In genomic region chr3:194351080-194351672, GRCh38 we compare ENCODE assay signal across 33 cellular contexts. TPM values are rescaled to one million over a fixed set of nuclear protein-coding genes. Genes with fewer than 3 reads are reported as not detected.
DNase-seq lines count a peak whose midpoint lies in the region; ATAC-seq and TF ChIP-seq lines count a peak whose summit lies in the region.
"Had no signal": no experiment of that assay in that cellular context is flagged by ENCODE, and none has a peak within 500 bp of the region (broad histone marks: within the 10 kb centered on the region; RNA-seq: fewer than 3 reads in every experiment).

TSS of gene CPN2 (minus strand) at chr3:194351328. CDS start at chr3:194342702, 8,626 bp downstream.

- H4K8ac ChIP-seq in neuronal stem cell (ENCODE audit: low read depth, low read length) = peak within 1 kb of the TSS; percentile 95

- H3K18ac ChIP-seq in neuronal stem cell (ENCODE audit: low read length) = peak within 1 kb of the TSS; percentile 81

- H3K14ac ChIP-seq in neuronal stem cell (ENCODE audit: low read length) = peak within 1 kb of the TSS; percentile 64

- peak within 1 kb of the TSS; percentile 89 for H4K91ac ChIP-seq in neuronal stem cell (ENCODE audit: low read depth, low read length, poor library complexity)

- H3K4me1 ChIP-seq in GM23248 (ENCODE audit: insufficient read depth) = no peaks in the 10 kb centered on the region
- peaks cover 0 to 3% of the 10 kb centered on the region in 2 donors for H3K4me1 ChIP-seq in neuronal stem cell (ENCODE audit: control insufficient read depth in 2 of 2, insufficient read depth in 1 of 2, low read depth in 1 of 2, low read length in 2 of 2)
- H3K4me1 ChIP-seq: psoas muscle, transverse colon had no signal

- peak within 1 kb of the TSS; percentile 95 for H2AK5ac ChIP-seq in neuronal stem cell (ENCODE audit: low read depth, low read length)

- H3K4me3 ChIP-seq in GM23248 = no peak within 1 kb of the TSS
- no peak within 1 kb of the TSS for H3K4me3 ChIP-seq in brain microvascular endothelial cell (ENCODE audit: low read depth, low read length)
- H3K4me3 ChIP-seq in neuronal stem cell (ENCODE audit: low read length in 2 of 2) = peak within 1 kb of the TSS in 1 of 2 donors; percentile 57
- H3K4me3 ChIP-seq: psoas muscle, transverse colon had no signal

- ATAC-seq in GM19455 (IDR thresholded peaks at IDR 0.05; ENCODE audit: unreplicated experiment) = no peak
- ATAC-seq: activated CD8-positive, alpha-beta T cell treated with anti-CD3 and anti-CD28 coated beads, Interleukin-2, amount 10 ng/mL, durations not matched to agents 7 days and 5 days; left ventricle myocardium superior; stimulated activated effector memory CD8-positive, alpha-beta T cell treated with anti-CD3 and anti-CD28 coated beads, Interleukin-12 subunit alpha, Interleukin-12 subunit beta, amount 100 ng/mL, for 72 hours had no signal

- no peaks in the 10 kb centered on the region for H3K79me2 ChIP-seq in GM23248 (ENCODE audit: insufficient read depth)

- H2BK15ac ChIP-seq in neuronal stem cell (ENCODE audit: low read length) = peak within 1 kb of the TSS; percentile 54

- H2BK12ac ChIP-seq in neuronal stem cell (ENCODE audit: low read length) = peak within 1 kb of the TSS; percentile 64

- no peaks in the 10 kb centered on the region for H3K9me2 ChIP-seq in GM23248 (ENCODE audit: insufficient read depth)
- H3K9me2 ChIP-seq: SK-N-SH had no signal

- no peak for DNase-seq in GM23248
- peak; percentile 74 for DNase-seq in HuH-7.5 (ENCODE audit: low spot score)
- DNase-seq in brain microvascular endothelial cell = no peak
- DNase-seq in neuronal stem cell (ENCODE audit: low spot score) = no peak
- no peak for DNase-seq in middle frontal gyrus (ENCODE audit: extremely low spot score, low spot score)
- DNase-seq in DMS114 treated with DMSO at 0.1 percent for 48 hours (lab: John Stamatoyannopoulos, UW; ENCODE audit: unreplicated experiment) = no peak
- DNase-seq in NOMO-1 treated with dmso at 0.1 percent for 144 hours (lab: John Stamatoyannopoulos, UW; ENCODE audit: unreplicated experiment) = no peak
- DNase-seq: activated CD8-positive, alpha-beta T cell treated with anti-CD3 and anti-CD28 coated beads, Interleukin-2, amount 10 ng/mL, durations not matched to agents 7 days and 5 days; activated naive CD4-positive, alpha-beta T cell treated with anti-CD3 and anti-CD28 coated beads for 36 hours; COR-L47; DMS53; effector CD4-positive, alpha-beta T cell; immature natural killer cell; left ventricle myocardium superior; naive B cell; NCI-H187; NCI-H2171; occipital lobe; psoas muscle; RPMI8226; SK-N-SH; transverse colon had no signal

- H4K20me1 ChIP-seq in GM23248 (ENCODE audit: insufficient read depth) = no peaks in the 10 kb centered on the region

- peaks cover 2% of the 10 kb centered on the region for H3K79me1 ChIP-seq in neuronal stem cell (ENCODE audit: low read depth, low read length)

- WGBS in GM23248 (ENCODE audit: low coverage in 1 of 2, low lambda C conversion rate in 2 of 2, missing lambda C conversion rate in 2 of 2), 2 experiments = 83 to 85% methylated on average over 22 to 23 of the region's 24 CpGs
- no CpG with 5 or more reads among the region's 24 CpGs for WGBS in neuronal stem cell (ENCODE audit: extremely low coverage in 2 of 2, insufficient read length in 2 of 2, insufficient replicate concordance in 1 of 2), 2 donors

- no peaks in the 10 kb centered on the region for H3K36me3 ChIP-seq in GM23248 (ENCODE audit: low read depth)
- no peaks in the 10 kb centered on the region for H3K36me3 ChIP-seq in brain microvascular endothelial cell (replicated peaks)
- no peaks in the 10 kb centered on the region for H3K36me3 ChIP-seq in neuronal stem cell (replicated peaks in 1 of 2; ENCODE audit: control insufficient read depth in 2 of 2, insufficient read depth in 2 of 2, low read length in 2 of 2)
- H3K36me3 ChIP-seq: transverse colon had no signal

- H3K27ac ChIP-seq in GM23248 = peak within 1 kb of the TSS; percentile 70
- H3K27ac ChIP-seq in brain microvascular endothelial cell = peak within 1 kb of the TSS; percentile 47
- H3K27ac ChIP-seq in neuronal stem cell (replicated peaks; ENCODE audit: low read length) = peak within 1 kb of the TSS; percentile 39
- H3K27ac ChIP-seq: psoas muscle, transverse colon had no signal

- H2AFZ ChIP-seq in GM23248 = no peak within 1 kb of the TSS
- H2AFZ ChIP-seq in neuronal stem cell (ENCODE audit: low read length) = peak within 1 kb of the TSS; percentile 2

- no peaks in the 10 kb centered on the region for H3F3A ChIP-seq in GM23248 (ENCODE audit: insufficient read depth)

- H3K4me2 ChIP-seq in GM23248 (ENCODE audit: unreplicated experiment) (no peak within 1 kb of the TSS), neuronal stem cell (ENCODE audit: insufficient read depth, low read length, poor library complexity, severe bottlenecking) (no peak within 1 kb of the TSS)
- H3K4me2 ChIP-seq: SK-N-SH had no signal

- H3K27me3 ChIP-seq in GM23248 (replicated peaks; ENCODE audit: insufficient read depth) (no peaks in the 10 kb centered on the region), brain microvascular endothelial cell (replicated peaks) (peaks cover 3% of the 10 kb centered on the region), neuronal stem cell (ENCODE audit: control insufficient read depth in 3 of 3, insufficient read depth in 3 of 3, low read depth in 1 of 3, low read length in 3 of 3) (peaks cover 0 to 22% (median 0%) of the 10 kb centered on the region in 3 experiments)
- H3K27me3 ChIP-seq: transverse colon had no signal

- peak within 1 kb of the TSS; percentile 77 for H3K23ac ChIP-seq in neuronal stem cell (ENCODE audit: low read depth, low read length, poor library complexity)

- H3K9ac ChIP-seq in GM23248 = 0 out of 2 replicates have a peak within 1 kb of the TSS, but pooled peaks have one; percentile 14
- H3K9ac ChIP-seq in neuronal stem cell (ENCODE audit: low read depth, low read length, poor library complexity) = peak within 1 kb of the TSS; percentile 18
- H3K9ac ChIP-seq: SK-N-SH had no signal

- H2BK5ac ChIP-seq in neuronal stem cell (ENCODE audit: low read length) = peak within 1 kb of the TSS; percentile 48

- H3K4ac ChIP-seq in neuronal stem cell (ENCODE audit: low read length) = peak within 1 kb of the TSS; percentile 94

- peak within 1 kb of the TSS; percentile 82 for H2BK120ac ChIP-seq in neuronal stem cell (ENCODE audit: low read depth, low read length)

- in situ Hi-C loops in GM23248 (cut with MboI) (no loop called here), brain microvascular endothelial cell (cut with HindIII; ENCODE audit: low pct_ligation_motif_present, low sequenced_read_pairs) (no loop called here)

- H3K9me3 ChIP-seq in GM23248 (ENCODE audit: low read depth) (no peaks in the 10 kb centered on the region), neuronal stem cell (replicated peaks in 1 of 2; ENCODE audit: control insufficient read depth in 2 of 2, insufficient read depth in 1 of 2, low read depth in 1 of 2, low read length in 2 of 2) (peaks cover 0 to 3% of the 10 kb centered on the region in 2 donors)
- H3K9me3 ChIP-seq: psoas muscle, SK-N-SH, transverse colon had no signal

- TF ChIP-seq CTCF in brain microvascular endothelial cell (IDR thresholded peaks at IDR 0.05; ENCODE audit: low read depth, low read length, missing control alignments) = no peak

RNA-seq across cellular contexts. Expression of gene CPN2, which starts in this region (rescaled TPM):
- total RNA-seq in GM23248 (2014; rRNA removed; shearing (Covaris generic)) = not detected in 2 replicates
- not detected in 2 replicates for polyA plus RNA-seq in GM23248 (2016; fragmentation: Nextera tagmentation; extraction: Ambion mirVana)
- not detected for polyA plus RNA-seq in neuronal stem cell (2013, experiment 1 of 2)
- not detected for polyA plus RNA-seq in neuronal stem cell (2013, experiment 2 of 2)
- total RNA-seq: activated CD8-positive, alpha-beta T cell treated with anti-CD3 and anti-CD28 coated beads, Interleukin-2, amount 10 ng/mL, durations not matched to agents 7 days and 5 days; activated naive CD4-positive, alpha-beta T cell treated with anti-CD3 and anti-CD28 coated beads for 36 hours; bronchial epithelial cell; epithelial cell of proximal tubule; glomerular endothelial cell; M059J; mesothelial cell of epicardium; NCI-H460; occipital lobe; T-helper 1 cell treated with Interleukin-12 subunit alpha and Interleukin-12 subunit beta and Interleukin-4 antibody, amounts not matched to agents 30 ng/mL and 1 ng/mL, for 36 hours had no signal
- polyA plus RNA-seq: AG04450, BJ, immature natural killer cell, SK-N-SH had no signal
